In the genomic region with DNA sequence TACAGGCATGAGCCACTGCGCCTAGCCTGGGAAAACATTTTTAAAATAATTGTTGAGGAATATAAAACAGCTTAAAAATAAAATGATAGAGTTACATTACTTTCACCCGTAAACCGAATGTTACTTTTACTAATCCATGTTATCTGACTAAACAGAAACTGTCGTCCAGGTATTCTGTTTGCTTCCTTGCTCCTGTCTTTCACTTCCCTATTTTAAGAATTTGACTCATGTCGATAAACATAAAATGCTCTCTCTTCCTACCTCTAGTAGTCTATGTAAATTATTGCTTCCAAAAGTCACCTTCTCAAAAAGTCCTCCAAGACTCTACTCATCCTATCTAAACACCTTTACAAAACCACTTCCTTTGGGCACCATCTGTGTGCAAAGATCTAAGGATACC, we compare ENCODE assay signal across 34 cellular contexts.
"Had no signal": no experiment of that assay in that cellular context is flagged by ENCODE, and none has a peak within 500 bp of the region (broad histone marks: within the 10 kb centered on the region; RNA-seq: fewer than 3 reads in every experiment).

No MANE protein-coding gene starts in this region.

- H3K4me3 ChIP-seq: ascending aorta, cardiac muscle cell had no signal

- ATAC-seq: activated CD4-positive, alpha-beta T cell treated with anti-CD3 and anti-CD28 coated beads for 36 hours; activated CD4-positive, CD25-positive, alpha-beta regulatory T cell treated with anti-CD3 and anti-CD28 coated beads, Interleukin-2, amount 50 U/mL, for 24 hours; activated CD8-positive, alpha-beta memory T cell treated with anti-CD3 and anti-CD28 coated beads, Interleukin-2, amount 10 ng/mL, durations not matched to agents 7 days and 5 days; activated CD8-positive, alpha-beta T cell treated with anti-CD3 and anti-CD28 coated beads, Interleukin-2, amount 10 ng/mL, durations not matched to agents 7 days and 5 days; activated naive CD8-positive, alpha-beta T cell treated with anti-CD3 and anti-CD28 coated beads, Interleukin-2, amount 50 U/mL, for 24 hours; T-helper 17 cell had no signal

- H3K27me3 Mint-ChIP-seq: activated CD4-positive, alpha-beta memory T cell treated with anti-CD3 and anti-CD28 coated beads, Interleukin-2, amount 10 ng/mL, durations not matched to agents 7 days and 5 days; activated CD4-positive, alpha-beta T cell treated with anti-CD3 and anti-CD28 coated beads for 36 hours; activated CD4-positive, alpha-beta T cell treated with anti-CD3 and anti-CD28 coated beads, Interleukin-2, amount 10 ng/mL, durations not matched to agents 7 days and 5 days; activated CD8-positive, alpha-beta memory T cell treated with anti-CD3 and anti-CD28 coated beads, Interleukin-2, amount 10 ng/mL, durations not matched to agents 7 days and 5 days; activated naive CD4-positive, alpha-beta T cell treated with anti-CD3 and anti-CD28 coated beads, Interleukin-2, amount 10 ng/mL, durations not matched to agents 7 days and 5 days; activated naive CD4-positive, alpha-beta T cell treated with anti-CD3 and anti-CD28 coated beads, Interleukin-2, amount 50 U/mL, for 24 hours; activated naive CD8-positive, alpha-beta T cell; activated naive CD8-positive, alpha-beta T cell treated with anti-CD3 and anti-CD28 coated beads, Interleukin-2, amount 10 ng/mL, durations not matched to agents 7 days and 5 days; activated naive CD8-positive, alpha-beta T cell treated with anti-CD3 and anti-CD28 coated beads, Interleukin-2, amount 50 U/mL, for 24 hours; activated T-cell treated with anti-CD3 and anti-CD28 coated beads, Interleukin-2, amount 50 U/mL, for 24 hours; central memory CD8-positive, alpha-beta T cell; T-helper 17 cell had no signal

- H3K4me1 Mint-ChIP-seq: activated CD4-positive, alpha-beta memory T cell treated with anti-CD3 and anti-CD28 coated beads, Interleukin-2, amount 10 ng/mL, durations not matched to agents 7 days and 5 days; activated CD4-positive, alpha-beta T cell treated with anti-CD3 and anti-CD28 coated beads for 36 hours; activated CD4-positive, alpha-beta T cell treated with anti-CD3 and anti-CD28 coated beads, Interleukin-2, amount 10 ng/mL, durations not matched to agents 7 days and 5 days; activated CD8-positive, alpha-beta memory T cell treated with anti-CD3 and anti-CD28 coated beads, Interleukin-2, amount 10 ng/mL, durations not matched to agents 7 days and 5 days; activated naive CD4-positive, alpha-beta T cell treated with anti-CD3 and anti-CD28 coated beads, Interleukin-2, amount 10 ng/mL, durations not matched to agents 7 days and 5 days; activated naive CD4-positive, alpha-beta T cell treated with anti-CD3 and anti-CD28 coated beads, Interleukin-2, amount 50 U/mL, for 24 hours; activated naive CD8-positive, alpha-beta T cell treated with anti-CD3 and anti-CD28 coated beads, Interleukin-2, amount 50 U/mL, for 24 hours; brain; central memory CD8-positive, alpha-beta T cell; T-helper 17 cell had no signal

- DNase-seq: activated CD4-positive, alpha-beta memory T cell treated with anti-CD3 and anti-CD28 coated beads, Interleukin-2, amount 10 ng/mL, durations not matched to agents 7 days and 5 days; activated CD4-positive, alpha-beta T cell treated with anti-CD3 and anti-CD28 coated beads for 1 hour; activated CD4-positive, alpha-beta T cell treated with anti-CD3 and anti-CD28 coated beads for 36 hours; activated CD4-positive, alpha-beta T cell treated with anti-CD3 and anti-CD28 coated beads for 48 hours; activated CD4-positive, alpha-beta T cell treated with anti-CD3 and anti-CD28 coated beads, Interleukin-2, amount 10 ng/mL, durations not matched to agents 7 days and 5 days; activated CD4-positive, alpha-beta T cell treated with anti-CD3 and anti-CD28 coated beads, Interleukin-2, amount 50 U/mL, for 48 hours; activated CD4-positive, CD25-positive, alpha-beta regulatory T cell; activated CD8-positive, alpha-beta memory T cell treated with anti-CD3 and anti-CD28 coated beads for 24 hours; activated CD8-positive, alpha-beta memory T cell treated with anti-CD3 and anti-CD28 coated beads, Interleukin-2, amount 10 ng/mL, durations not matched to agents 7 days and 5 days; activated CD8-positive, alpha-beta memory T cell treated with anti-CD3 and anti-CD28 coated beads, Interleukin-2, amount 50 U/mL, for 48 hours; activated CD8-positive, alpha-beta T cell treated with anti-CD3 and anti-CD28 coated beads, Interleukin-2, amount 10 ng/mL, durations not matched to agents 7 days and 5 days; activated effector memory CD4-positive, alpha-beta T cell treated with Interleukin-2 at 50 U/mL for 16 hours; activated gamma-delta T cell; activated naive CD4-positive, alpha-beta T cell treated with anti-CD3 and anti-CD28 coated beads, Interleukin-2, amount 10 ng/mL, durations not matched to agents 7 days and 5 days; activated naive CD4-positive, alpha-beta T cell treated with Interleukin-2 at 50 U/mL for 16 hours; activated naive CD8-positive, alpha-beta T cell treated with anti-CD3 and anti-CD28 coated beads, Interleukin-2, amount 10 ng/mL, durations not matched to agents 7 days and 5 days; activated naive CD8-positive, alpha-beta T cell treated with anti-CD3 and anti-CD28 coated beads, Interleukin-2, amount 50 U/mL, for 24 hours; activated T-cell treated with anti-CD3 and anti-CD28 coated beads, Interleukin-2, amount 50 U/mL, for 24 hours; activated T-cell treated with anti-CD3 and anti-CD28 coated beads, Interleukin-2, amount 50 U/mL, for 48 hours; amygdala; anterior cingulate cortex; caudate nucleus; cerebellar nuclear complex; T-helper 17 cell had no signal

- H3K27ac Mint-ChIP-seq: activated CD4-positive, alpha-beta memory T cell treated with anti-CD3 and anti-CD28 coated beads, Interleukin-2, amount 10 ng/mL, durations not matched to agents 7 days and 5 days; activated CD4-positive, alpha-beta T cell treated with anti-CD3 and anti-CD28 coated beads for 36 hours; activated CD4-positive, alpha-beta T cell treated with anti-CD3 and anti-CD28 coated beads, Interleukin-2, amount 10 ng/mL, durations not matched to agents 7 days and 5 days; activated CD8-positive, alpha-beta memory T cell treated with anti-CD3 and anti-CD28 coated beads, Interleukin-2, amount 10 ng/mL, durations not matched to agents 7 days and 5 days; activated CD8-positive, alpha-beta T cell treated with anti-CD3 and anti-CD28 coated beads, Interleukin-2, amount 10 ng/mL, durations not matched to agents 7 days and 5 days; activated naive CD4-positive, alpha-beta T cell treated with anti-CD3 and anti-CD28 coated beads, Interleukin-2, amount 10 ng/mL, durations not matched to agents 7 days and 5 days; activated naive CD4-positive, alpha-beta T cell treated with anti-CD3 and anti-CD28 coated beads, Interleukin-2, amount 50 U/mL, for 24 hours; activated naive CD8-positive, alpha-beta T cell; activated naive CD8-positive, alpha-beta T cell treated with anti-CD3 and anti-CD28 coated beads, Interleukin-2, amount 10 ng/mL, durations not matched to agents 7 days and 5 days; activated naive CD8-positive, alpha-beta T cell treated with anti-CD3 and anti-CD28 coated beads, Interleukin-2, amount 50 U/mL, for 24 hours; activated T-cell treated with anti-CD3 and anti-CD28 coated beads, Interleukin-2, amount 50 U/mL, for 24 hours; activated T-helper 2 cell treated with anti-CD3 and anti-CD28 coated beads, Interferon-gamma antibody, Interleukin-2, Interleukin-4, amounts not matched to agents 10 μg/mL and 5 μg/mL and 100 μg/mL, durations not matched to agents 14 hours and 24 hours and 36 hours; brain; T-helper 17 cell had no signal

- H3K27ac ChIP-seq: ascending aorta, cardiac muscle cell, VCaP had no signal

- H3K9me3 ChIP-seq: ascending aorta had no signal

- FAIRE-seq: TTC549 had no signal

- H3K9me3 Mint-ChIP-seq: activated CD4-positive, alpha-beta memory T cell treated with anti-CD3 and anti-CD28 coated beads, Interleukin-2, amount 10 ng/mL, durations not matched to agents 7 days and 5 days; activated CD4-positive, alpha-beta T cell treated with anti-CD3 and anti-CD28 coated beads, Interleukin-2, amount 10 ng/mL, durations not matched to agents 7 days and 5 days; activated naive CD4-positive, alpha-beta T cell treated with anti-CD3 and anti-CD28 coated beads, Interleukin-2, amount 10 ng/mL, durations not matched to agents 7 days and 5 days; activated naive CD8-positive, alpha-beta T cell treated with anti-CD3 and anti-CD28 coated beads, Interleukin-2, amount 50 U/mL, for 24 hours; activated T-cell treated with anti-CD3 and anti-CD28 coated beads, Interleukin-2, amount 50 U/mL, for 24 hours; activated T-helper 2 cell treated with anti-CD3 and anti-CD28 coated beads, Interferon-gamma antibody, Interleukin-2, Interleukin-4, amounts not matched to agents 10 μg/mL and 5 μg/mL and 100 μg/mL, durations not matched to agents 14 hours and 24 hours and 36 hours had no signal

- H3K4me3 Mint-ChIP-seq: activated CD4-positive, alpha-beta memory T cell treated with anti-CD3 and anti-CD28 coated beads, Interleukin-2, amount 10 ng/mL, durations not matched to agents 7 days and 5 days; activated CD4-positive, alpha-beta T cell treated with anti-CD3 and anti-CD28 coated beads for 36 hours; activated CD4-positive, alpha-beta T cell treated with anti-CD3 and anti-CD28 coated beads, Interleukin-2, amount 10 ng/mL, durations not matched to agents 7 days and 5 days; activated CD8-positive, alpha-beta memory T cell treated with anti-CD3 and anti-CD28 coated beads, Interleukin-2, amount 10 ng/mL, durations not matched to agents 7 days and 5 days; activated CD8-positive, alpha-beta T cell treated with anti-CD3 and anti-CD28 coated beads, Interleukin-2, amount 10 ng/mL, durations not matched to agents 7 days and 5 days; activated naive CD4-positive, alpha-beta T cell treated with anti-CD3 and anti-CD28 coated beads, Interleukin-2, amount 10 ng/mL, durations not matched to agents 7 days and 5 days; activated naive CD4-positive, alpha-beta T cell treated with anti-CD3 and anti-CD28 coated beads, Interleukin-2, amount 50 U/mL, for 24 hours; activated naive CD8-positive, alpha-beta T cell; activated naive CD8-positive, alpha-beta T cell treated with anti-CD3 and anti-CD28 coated beads, Interleukin-2, amount 10 ng/mL, durations not matched to agents 7 days and 5 days; activated naive CD8-positive, alpha-beta T cell treated with anti-CD3 and anti-CD28 coated beads, Interleukin-2, amount 50 U/mL, for 24 hours; activated T-cell treated with anti-CD3 and anti-CD28 coated beads, Interleukin-2, amount 50 U/mL, for 24 hours; brain; central memory CD8-positive, alpha-beta T cell; T-helper 17 cell had no signal

- H3K36me3 Mint-ChIP-seq: activated CD8-positive, alpha-beta memory T cell treated with anti-CD3 and anti-CD28 coated beads, Interleukin-2, amount 10 ng/mL, durations not matched to agents 7 days and 5 days; activated naive CD4-positive, alpha-beta T cell treated with anti-CD3 and anti-CD28 coated beads, Interleukin-2, amount 10 ng/mL, durations not matched to agents 7 days and 5 days; activated naive CD4-positive, alpha-beta T cell treated with anti-CD3 and anti-CD28 coated beads, Interleukin-2, amount 50 U/mL, for 24 hours; activated naive CD8-positive, alpha-beta T cell; activated naive CD8-positive, alpha-beta T cell treated with anti-CD3 and anti-CD28 coated beads, Interleukin-2, amount 10 ng/mL, durations not matched to agents 7 days and 5 days; brain had no signal

- H3K36me3 ChIP-seq: ascending aorta, cardiac muscle cell had no signal

- H3K27me3 ChIP-seq: ascending aorta, cardiac muscle cell had no signal
